In the genomic region with DNA sequence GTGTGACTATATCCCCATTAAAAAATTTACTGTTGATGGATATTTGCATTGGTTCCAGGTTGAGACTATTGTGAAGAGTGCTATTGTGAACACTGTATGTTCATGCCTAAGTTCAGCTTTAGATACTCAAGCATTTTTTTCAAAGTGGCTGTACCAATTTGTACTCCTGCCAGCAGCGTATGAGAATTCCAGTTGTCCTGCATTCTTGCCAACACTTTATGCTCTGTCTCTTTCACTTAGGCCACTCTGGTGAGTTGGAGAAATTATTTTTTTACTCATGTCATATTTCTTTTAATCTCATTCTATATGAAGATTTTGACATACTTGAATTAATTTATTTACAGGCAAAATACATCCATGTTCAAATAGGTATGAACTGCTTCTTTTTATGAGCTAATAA, we compare ENCODE assay signal across 20 cellular contexts.
A peak's percentile ranks its signal among the peaks of the same experiment; 100 is the strongest.
DNase-seq lines count a peak whose midpoint lies in the region; ATAC-seq and TF ChIP-seq lines count a peak whose summit lies in the region.
"Had no signal": no experiment of that assay in that cellular context is flagged by ENCODE, and none has a peak within 500 bp of the region (broad histone marks: within the 10 kb centered on the region; RNA-seq: fewer than 3 reads in every experiment).

No MANE protein-coding gene starts in this region.

- CTCF ChIA-PET in HCT116 (lab: Charles Lee) = no interaction called here

- POLR2A ChIA-PET in HCT116 (lab: Charles Lee) = interaction anchor here (0.9 kb wide), 1 partner anchor 8 kb away, joined by 3 read pairs; no protein-coding TSS in a partner anchor

- peak overlapping the region; percentile 69; the same call in 1 of the 2 replicates for H3K9ac ChIP-seq in HCT116 (ENCODE audit: low read length)
- H3K9ac ChIP-seq in skeletal muscle satellite cell (ENCODE audit: low read depth, low read length) = peak overlapping the region; percentile 58
- H3K9ac ChIP-seq: SK-N-SH had no signal

- intact Hi-C loops in HCT116 (cut with micrococcal nuclease) = no loop called here
- intact Hi-C loops in esophagus squamous epithelium (cut with DNase I) = loop anchor here (10.0 kb wide), 1 partner anchor 67 kb away; no protein-coding TSS in a partner anchor

- H4K20me1 ChIP-seq in HCT116 (ENCODE audit: insufficient read depth) = no peaks in the 10 kb centered on the region

- H3K4me2 ChIP-seq in HCT116 (ENCODE audit: low read length) = peak overlapping the region; percentile 85
- H3K4me2 ChIP-seq in skeletal muscle satellite cell (ENCODE audit: low read length) = peak overlapping the region; percentile 65
- H3K4me2 ChIP-seq: SK-N-SH had no signal

- H3K36me3 ChIP-seq in HCT116 (ENCODE audit: control insufficient read depth in 1 of 2, insufficient read depth in 2 of 2, low read length in 2 of 2) (no peaks in the 10 kb centered on the region; a peak in 1 of 4 replicates), RWPE2 (ENCODE audit: low read depth) (0 out of 2 replicates have a peak, but pooled peaks cover 3% of the 10 kb centered on the region), esophagus squamous epithelium (no peaks in the 10 kb centered on the region), skeletal muscle satellite cell (ENCODE audit: insufficient read depth, low read length) (no peaks in the 10 kb centered on the region)

- no peaks in the 10 kb centered on the region for H3K79me2 ChIP-seq in HCT116 (ENCODE audit: insufficient read depth, low read length)

- BruUV-seq in HCT116 (replicated peaks; lab: Mats Ljungman, UMichigan) = no TSS peak

- no peak for TF ChIP-seq RAD21 in HCT116 (IDR thresholded peaks at IDR 0.05; ENCODE audit: low read depth)

- H3K4me3 ChIP-seq in HCT116 (replicated peaks in 1 of 2; ENCODE audit: low read depth in 1 of 2, low read length in 2 of 2) (peak overlapping the region in 1 of 2 experiments; percentile 55; a peak in 3 of 4 replicates), RWPE2 (ENCODE audit: severe bottlenecking) (no peak overlapping the region), esophagus squamous epithelium (no peak overlapping the region), skeletal muscle satellite cell (ENCODE audit: low read length) (no peak overlapping the region)

- H3K4me1 ChIP-seq in HCT116 (ENCODE audit: control insufficient read depth in 1 of 2, insufficient read depth in 2 of 2, low read length in 2 of 2) = peaks cover 42 to 44% of the 10 kb centered on the region in 2 experiments
- peaks cover 53% of the 10 kb centered on the region for H3K4me1 ChIP-seq in RWPE2 (ENCODE audit: insufficient read depth, poor library complexity, severe bottlenecking)
- H3K4me1 ChIP-seq in esophagus squamous epithelium = peaks cover 40 to 77% (median 49%) of the 10 kb centered on the region in 3 donors
- H3K4me1 ChIP-seq in skeletal muscle satellite cell (ENCODE audit: control insufficient read depth, insufficient read depth, low read length) = peaks cover 58% of the 10 kb centered on the region

- no peak for ATAC-seq in HCT116
- no peak for ATAC-seq in RWPE2 (ENCODE audit: low read depth)
- no peak for ATAC-seq in GM18519 (IDR thresholded peaks at IDR 0.05; ENCODE audit: low FRiP score, unreplicated experiment)

- TF ChIP-seq POLR2A in HCT116 (IDR thresholded peaks at IDR 0.05; ENCODE audit: borderline replicate concordance, extremely low read depth, insufficient read depth, insufficient read length) = no peak
- no peak for TF ChIP-seq POLR2A in esophagus squamous epithelium (IDR thresholded peaks at IDR 0.05)

- H2AFZ ChIP-seq in HCT116 (ENCODE audit: low read depth, low read length, poor library complexity, severe bottlenecking) = no peak overlapping the region

- H3K27me3 ChIP-seq in HCT116 (ENCODE audit: insufficient read depth, low read length) = no peaks in the 10 kb centered on the region
- no peaks in the 10 kb centered on the region for H3K27me3 ChIP-seq in RWPE2 (ENCODE audit: insufficient read depth, poor library complexity, severe bottlenecking)
- H3K27me3 ChIP-seq in esophagus squamous epithelium = no peaks in the 10 kb centered on the region
- H3K27me3 ChIP-seq in skeletal muscle satellite cell (ENCODE audit: control insufficient read depth, insufficient read depth, low read length) = no peaks in the 10 kb centered on the region

- RAD21 ChIA-PET in HCT116 (lab: Charles Lee; ENCODE audit: low non-redundant PET in 1 of 2, low total read pairs in 2 of 2, uncharacterized antibody in 2 of 2, unreplicated experiment in 2 of 2) = no interaction called here

- H3K9me3 ChIP-seq in HCT116 (ENCODE audit: control insufficient read depth in 1 of 2, insufficient read depth in 1 of 2, low read depth in 1 of 2, low read length in 2 of 2) (no peaks in the 10 kb centered on the region), RWPE2 (ENCODE audit: severe bottlenecking) (no peaks in the 10 kb centered on the region), esophagus squamous epithelium (no peaks in the 10 kb centered on the region), skeletal muscle satellite cell (replicated peaks; ENCODE audit: low read length) (no peaks in the 10 kb centered on the region)
- H3K9me3 ChIP-seq: SK-N-SH had no signal

- TF ChIP-seq CTCF in HCT116 (IDR thresholded peaks at IDR 0.05 in 2 of 3, conservative IDR thresholded peaks at IDR 0.05 in 1 of 3; ENCODE audit: borderline replicate concordance in 1 of 3, insufficient read depth in 1 of 3, low read depth in 2 of 3, low read length in 2 of 3) (no peak), RWPE2 (IDR thresholded peaks at IDR 0.05; ENCODE audit: poor library complexity, severe bottlenecking) (no peak), esophagus squamous epithelium (IDR thresholded peaks at IDR 0.05) (no peak)

- no peak for DNase-seq in HCT116 (ENCODE audit: low read depth, low spot score)
- no peak for DNase-seq in RWPE2 (ENCODE audit: low spot score)
- no peak for DNase-seq in esophagus squamous epithelium (lab: John Stamatoyannopoulos, UW)
- no peak for DNase-seq in substantia nigra (lab: John Stamatoyannopoulos, UW)
- no peak for DNase-seq in NCI-H146 (lab: John Stamatoyannopoulos, UW)
- DNase-seq: AML-193; H9; Kasumi-1; MM.1S; NCI-H1092; NCI-H1436 treated with DMSO at 0.1 percent for 48 hours; NCI-H2029 treated with DMSO at 0.1 percent for 48 hours; NCI-H510A; NCI-H748 treated with DMSO at 0.1 percent for 48 hours; NK-92 treated with Interleukin-12 subunit alpha and Interleukin-12 subunit beta, amount 100 ng/mL, for 24 hours; SHP77; SK-N-SH had no signal

- 39 to 88% methylated on average over 1 of the region's 1 CpG for WGBS in esophagus squamous epithelium, 2 donors

- H3K27ac ChIP-seq in HCT116 (ENCODE audit: low read depth, low read length) = peak overlapping the region; percentile 90
- H3K27ac ChIP-seq in RWPE2 (ENCODE audit: poor library complexity, severe bottlenecking) = peak overlapping the region; percentile 92
- peak overlapping the region; percentile 75 to 93 (median 90) for H3K27ac ChIP-seq in esophagus squamous epithelium
- H3K27ac ChIP-seq in substantia nigra (ENCODE audit: low read depth, low read length, poor library complexity, severe bottlenecking) = no peak overlapping the region
- H3K27ac ChIP-seq: C4-2B had no signal

- no peaks in the 10 kb centered on the region for H3K9me2 ChIP-seq in HCT116 (ENCODE audit: insufficient read depth)
- H3K9me2 ChIP-seq: SK-N-SH had no signal

TF ChIP-seq in HCT116, 20 proteins besides CTCF, POLR2A, EP300 and RAD21:
- TF ChIP-seq, protein P1, sequence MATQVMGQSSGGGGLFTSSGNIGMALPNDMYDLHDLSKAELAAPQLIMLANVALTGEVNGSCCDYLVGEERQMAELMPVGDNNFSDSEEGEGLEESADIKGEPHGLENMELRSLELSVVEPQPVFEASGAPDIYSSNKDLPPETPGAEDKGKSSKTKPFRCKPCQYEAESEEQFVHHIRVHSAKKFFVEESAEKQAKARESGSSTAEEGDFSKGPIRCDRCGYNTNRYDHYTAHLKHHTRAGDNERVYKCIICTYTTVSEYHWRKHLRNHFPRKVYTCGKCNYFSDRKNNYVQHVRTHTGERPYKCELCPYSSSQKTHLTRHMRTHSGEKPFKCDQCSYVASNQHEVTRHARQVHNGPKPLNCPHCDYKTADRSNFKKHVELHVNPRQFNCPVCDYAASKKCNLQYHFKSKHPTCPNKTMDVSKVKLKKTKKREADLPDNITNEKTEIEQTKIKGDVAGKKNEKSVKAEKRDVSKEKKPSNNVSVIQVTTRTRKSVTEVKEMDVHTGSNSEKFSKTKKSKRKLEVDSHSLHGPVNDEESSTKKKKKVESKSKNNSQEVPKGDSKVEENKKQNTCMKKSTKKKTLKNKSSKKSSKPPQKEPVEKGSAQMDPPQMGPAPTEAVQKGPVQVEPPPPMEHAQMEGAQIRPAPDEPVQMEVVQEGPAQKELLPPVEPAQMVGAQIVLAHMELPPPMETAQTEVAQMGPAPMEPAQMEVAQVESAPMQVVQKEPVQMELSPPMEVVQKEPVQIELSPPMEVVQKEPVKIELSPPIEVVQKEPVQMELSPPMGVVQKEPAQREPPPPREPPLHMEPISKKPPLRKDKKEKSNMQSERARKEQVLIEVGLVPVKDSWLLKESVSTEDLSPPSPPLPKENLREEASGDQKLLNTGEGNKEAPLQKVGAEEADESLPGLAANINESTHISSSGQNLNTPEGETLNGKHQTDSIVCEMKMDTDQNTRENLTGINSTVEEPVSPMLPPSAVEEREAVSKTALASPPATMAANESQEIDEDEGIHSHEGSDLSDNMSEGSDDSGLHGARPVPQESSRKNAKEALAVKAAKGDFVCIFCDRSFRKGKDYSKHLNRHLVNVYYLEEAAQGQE (IDR thresholded peaks at IDR 0.05; ENCODE audit: low read depth) = no peak
- TF ChIP-seq, protein P2, sequence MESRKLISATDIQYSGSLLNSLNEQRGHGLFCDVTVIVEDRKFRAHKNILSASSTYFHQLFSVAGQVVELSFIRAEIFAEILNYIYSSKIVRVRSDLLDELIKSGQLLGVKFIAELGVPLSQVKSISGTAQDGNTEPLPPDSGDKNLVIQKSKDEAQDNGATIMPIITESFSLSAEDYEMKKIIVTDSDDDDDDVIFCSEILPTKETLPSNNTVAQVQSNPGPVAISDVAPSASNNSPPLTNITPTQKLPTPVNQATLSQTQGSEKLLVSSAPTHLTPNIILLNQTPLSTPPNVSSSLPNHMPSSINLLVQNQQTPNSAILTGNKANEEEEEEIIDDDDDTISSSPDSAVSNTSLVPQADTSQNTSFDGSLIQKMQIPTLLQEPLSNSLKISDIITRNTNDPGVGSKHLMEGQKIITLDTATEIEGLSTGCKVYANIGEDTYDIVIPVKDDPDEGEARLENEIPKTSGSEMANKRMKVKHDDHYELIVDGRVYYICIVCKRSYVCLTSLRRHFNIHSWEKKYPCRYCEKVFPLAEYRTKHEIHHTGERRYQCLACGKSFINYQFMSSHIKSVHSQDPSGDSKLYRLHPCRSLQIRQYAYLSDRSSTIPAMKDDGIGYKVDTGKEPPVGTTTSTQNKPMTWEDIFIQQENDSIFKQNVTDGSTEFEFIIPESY (IDR thresholded peaks at IDR 0.05; ENCODE audit: extremely low read depth, insufficient replicate concordance, low read length) = no peak
- no peak for TF ChIP-seq ELF1 (IDR thresholded peaks at IDR 0.05; ENCODE audit: borderline replicate concordance, low read depth)
- TF ChIP-seq, protein P3, sequence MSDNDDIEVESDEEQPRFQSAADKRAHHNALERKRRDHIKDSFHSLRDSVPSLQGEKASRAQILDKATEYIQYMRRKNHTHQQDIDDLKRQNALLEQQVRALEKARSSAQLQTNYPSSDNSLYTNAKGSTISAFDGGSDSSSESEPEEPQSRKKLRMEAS (IDR thresholded peaks at IDR 0.05) = no peak
